Comparison of ENCODE assay signal across 12 cellular contexts in the genomic region with DNA sequence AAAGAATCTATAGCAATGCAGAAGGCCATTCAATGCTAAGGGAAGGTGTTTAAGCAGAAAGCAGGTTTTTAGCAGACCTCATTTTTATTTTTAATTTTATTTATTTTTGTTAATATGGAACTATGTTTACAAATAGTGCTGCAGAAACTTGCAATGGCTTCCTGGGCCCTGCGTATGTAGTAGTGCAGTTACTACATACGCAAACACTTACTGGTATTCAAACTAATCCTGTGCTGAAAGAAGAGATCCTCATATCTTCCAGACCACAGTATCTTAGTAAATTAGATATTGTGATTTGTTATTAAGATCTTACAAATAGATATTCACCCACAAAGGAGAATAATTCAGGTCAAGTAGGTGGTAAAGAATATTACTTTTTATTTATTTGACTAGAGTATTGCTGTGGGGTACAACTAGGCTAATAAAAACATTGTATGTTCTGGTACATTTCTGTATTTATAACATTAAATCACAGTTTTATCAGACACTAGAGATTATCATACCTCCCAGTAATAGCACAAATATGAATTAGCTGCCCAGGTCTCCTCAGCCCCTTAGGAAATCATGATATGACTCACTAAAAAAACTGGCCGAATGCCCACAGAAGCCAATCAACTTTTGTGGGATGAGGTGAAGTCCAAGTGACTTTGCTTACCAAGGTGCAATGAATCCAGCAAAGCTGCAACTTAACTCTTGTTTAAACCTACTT. TPM values are rescaled to one million over a fixed set of nuclear protein-coding genes. Genes with fewer than 3 reads are reported as not detected.
DNase-seq lines count a peak whose midpoint lies in the region; ATAC-seq, FAIRE-seq and TF ChIP-seq lines count a peak whose summit lies in the region.
"Had no signal": no experiment of that assay in that cellular context is flagged by ENCODE, and none has a peak within 500 bp of the region (broad histone marks: within the 10 kb centered on the region; RNA-seq: fewer than 3 reads in every experiment).

No MANE protein-coding gene starts in this region.

- H3K4me3 Mint-ChIP-seq in nephron progenitor cell: no peak overlapping the region
- H3K4me3 Mint-ChIP-seq: activated naive CD8-positive, alpha-beta T cell; memory B cell had no signal

- no peaks in the 10 kb centered on the region for H3K79me2 ChIP-seq in HepG2 (ENCODE audit: insufficient read depth, low read length)

- H4K20me1 ChIP-seq in HepG2 (ENCODE audit: insufficient read depth, low read length): no peaks in the 10 kb centered on the region

- H3K9ac ChIP-seq in liver (ENCODE audit: low read depth in 1 of 2, low read length in 2 of 2): no peak overlapping the region
- H3K9ac ChIP-seq in HepG2 (ENCODE audit: insufficient read depth, low read depth, low read length): no peak overlapping the region

- POLR2A ChIA-PET in HepG2 (lab: Yijun Ruan, JAX): no interaction called here

- no peak overlapping the region for H3K27ac ChIP-seq in liver (ENCODE audit: low read depth in 1 of 2, low read length in 2 of 2)
- H3K27ac ChIP-seq in HepG2 (ENCODE audit: extremely low read length, insufficient read depth, low read length): no peak overlapping the region
- H3K27ac ChIP-seq in adrenal gland: no peak overlapping the region

- no peaks in the 10 kb centered on the region for H3K36me3 ChIP-seq in liver (ENCODE audit: control insufficient read depth in 4 of 4, insufficient read depth in 3 of 4, low read depth in 1 of 4, low read length in 3 of 4)
- no peaks in the 10 kb centered on the region for H3K36me3 ChIP-seq in HepG2 (replicated peaks in 1 of 2; ENCODE audit: control insufficient read depth in 1 of 2, insufficient read depth in 2 of 2, low read length in 2 of 2)
- no peaks in the 10 kb centered on the region for H3K36me3 ChIP-seq in adrenal gland (replicated peaks in 1 of 2)

- WGBS in liver: 75% methylated on average over 3 of the region's 3 CpGs
- 61% methylated on average over 3 of the region's 3 CpGs for WGBS in HepG2 (ENCODE audit: low lambda C conversion rate)
- 69 to 78% (median 73%) methylated on average over 3 of the region's 3 CpGs for WGBS in adrenal gland, 4 donors

- no peaks in the 10 kb centered on the region for H3K4me1 Mint-ChIP-seq in nephron progenitor cell

- ATAC-seq in HepG2 (no peak), GM18520 (IDR thresholded peaks at IDR 0.05; ENCODE audit: unreplicated experiment) (no peak), HG03439 (IDR thresholded peaks at IDR 0.05; ENCODE audit: unreplicated experiment) (no peak)
- ATAC-seq: Right ventricle myocardium inferior had no signal

- H3K27me3 ChIP-seq in liver (ENCODE audit: control insufficient read depth in 4 of 4, insufficient read depth in 4 of 4, low read length in 3 of 4) (no peaks in the 10 kb centered on the region), HepG2 (ENCODE audit: control insufficient read depth in 1 of 2, insufficient read depth in 2 of 2, low read length in 2 of 2) (no peaks in the 10 kb centered on the region; a peak in 1 of 5 replicates), adrenal gland (no peaks in the 10 kb centered on the region)

- H3K9me3 Mint-ChIP-seq in nephron progenitor cell: no peaks in the 10 kb centered on the region
- H3K9me3 Mint-ChIP-seq: memory B cell had no signal

- no TSS peak for BruUV-seq in HepG2 (replicated peaks; lab: Mats Ljungman, UMichigan)

- H3K36me3 Mint-ChIP-seq in nephron progenitor cell (ENCODE audit: low read depth): no peaks in the 10 kb centered on the region
- H3K36me3 Mint-ChIP-seq: activated naive CD8-positive, alpha-beta T cell had no signal

- DNase-seq in HepG2 (ENCODE audit: low spot score) (no peak), adrenal gland (peak; percentile 56 to 77 (median 61)), urothelium cell line (ENCODE audit: low spot score) (peak; percentile 55), nephron progenitor cell (no peak)
- DNase-seq: activated CD4-positive, alpha-beta T cell treated with anti-CD3 and anti-CD28 coated beads, Interleukin-2, amount 50 U/mL, for 48 hours had no signal

- TF ChIP-seq RAD21 in liver (IDR thresholded peaks at IDR 0.05) (no peak), HepG2 (CRISPR knock-in tag; IDR thresholded peaks at IDR 0.05) (no peak)

- no peak overlapping the region for H2AFZ ChIP-seq in HepG2 (ENCODE audit: low read length)

- H3K9me3 ChIP-seq in liver (ENCODE audit: control insufficient read depth in 4 of 4, low read length in 3 of 4): no peaks in the 10 kb centered on the region
- H3K9me3 ChIP-seq in HepG2 (ENCODE audit: low read length): no peaks in the 10 kb centered on the region
- no peaks in the 10 kb centered on the region for H3K9me3 ChIP-seq in adrenal gland (replicated peaks in 1 of 3)

- no peak overlapping the region for H3K4me2 ChIP-seq in HepG2 (ENCODE audit: low read depth, low read length)

- peaks cover 3 to 13% (median 7%) of the 10 kb centered on the region in 4 donors for H3K4me1 ChIP-seq in liver (ENCODE audit: control insufficient read depth in 4 of 4, insufficient read depth in 4 of 4, low read length in 3 of 4)
- H3K4me1 ChIP-seq in HepG2 (ENCODE audit: insufficient read depth, low read length): no peaks in the 10 kb centered on the region
- H3K4me1 ChIP-seq in adrenal gland (replicated peaks in 1 of 2): peaks cover 0 to 15% of the 10 kb centered on the region in 2 donors

- CTCF ChIA-PET in HepG2 (lab: Yijun Ruan, JAX; ENCODE audit: low intra/inter-chr PET ratio, low total read pairs): no interaction called here

- no peak overlapping the region for H3K27ac Mint-ChIP-seq in nephron progenitor cell
- H3K27ac Mint-ChIP-seq: activated naive CD8-positive, alpha-beta T cell; memory B cell had no signal

- TF ChIP-seq EP300 in HepG2 (IDR thresholded peaks at IDR 0.05; ENCODE audit: low read depth in 2 of 2, low read length in 2 of 2): no peak
- TF ChIP-seq EP300 in HepG2 (CRISPR knock-in tag; IDR thresholded peaks at IDR 0.05; ENCODE audit: borderline replicate concordance): no peak

- intact Hi-C loops in HepG2 (cut with micrococcal nuclease; ENCODE audit: unreplicated experiment) (no loop called here), adrenal gland (cut with DNase I) (no loop called here)

- TF ChIP-seq POLR2A in HepG2 (IDR thresholded peaks at IDR 0.05; ENCODE audit: insufficient read depth in 1 of 2, low read depth in 2 of 2, low read length in 2 of 2) (no peak), adrenal gland (IDR thresholded peaks at IDR 0.05) (no peak)

- H3K4me3 ChIP-seq in liver (ENCODE audit: low read depth in 1 of 3, low read length in 3 of 3): no peak overlapping the region
- H3K4me3 ChIP-seq in HepG2 (replicated peaks in 1 of 3; ENCODE audit: insufficient read depth in 1 of 3, low read depth in 2 of 3, low read length in 3 of 3): no peak overlapping the region
- no peak overlapping the region for H3K4me3 ChIP-seq in adrenal gland

- in situ Hi-C loops in HepG2 (cut with HindIII; ENCODE audit: extremely low pct_ligation_motif_present, low pct_unique_long_range_greater_than_20kb): no loop called here

- TF ChIP-seq CTCF in liver (IDR thresholded peaks at IDR 0.05; ENCODE audit: low read depth, low read length, missing input control): no peak
- no peak for TF ChIP-seq CTCF in HepG2 (CRISPR knock-in tag; IDR thresholded peaks at IDR 0.05)
- no peak for TF ChIP-seq CTCF in adrenal gland (IDR thresholded peaks at IDR 0.05)
- TF ChIP-seq CTCF in nephron progenitor cell (IDR thresholded peaks at IDR 0.05): no peak

- no peak for FAIRE-seq in HepG2 (lab: Jason Lieb, UNC)
- peak; percentile 53 for FAIRE-seq in islet of Langerhans (lab: Jason Lieb, UNC)
- FAIRE-seq in urothelium cell line (lab: Jason Lieb, UNC): no peak

- peaks cover 3% of the 10 kb centered on the region for H3K27me3 Mint-ChIP-seq in nephron progenitor cell (ENCODE audit: low read depth, poor library complexity)
- H3K27me3 Mint-ChIP-seq: activated naive CD8-positive, alpha-beta T cell; memory B cell had no signal

TF ChIP-seq in liver, 16 proteins besides CTCF, POLR2A, EP300 and RAD21:
- TF ChIP-seq YY1 (IDR thresholded peaks at IDR 0.05) (no peak), HNF4A (conservative IDR thresholded peaks at IDR 0.05) (peak; percentile 13 to 56), JUND (IDR thresholded peaks at IDR 0.05) (peak; percentile 46 to 82)

TF ChIP-seq in HepG2, 621 proteins besides CTCF, POLR2A, EP300 and RAD21:
- TF ChIP-seq ISL2 (CRISPR knock-in tag; IDR thresholded peaks at IDR 0.05) (no peak), ZNF326 (CRISPR knock-in tag; IDR thresholded peaks at IDR 0.05; ENCODE audit: borderline replicate concordance) (no peak), NFIC (IDR thresholded peaks at IDR 0.05; ENCODE audit: low read length) (no peak), ETV6 (CRISPR knock-in tag; conservative IDR thresholded peaks at IDR 0.05) (no peak), ZNF549 (CRISPR knock-in tag; IDR thresholded peaks at IDR 0.05) (no peak)

RNA-seq across cellular contexts. Expression of a gene that starts 57.6 kb away (rescaled TPM):
- total RNA-seq in liver: 10 to 100 TPM in 1 of 2 donors, 1 to 10 TPM in 1; 4.1 to 12.4 TPM
- polyA plus RNA-seq in liver: 1 to 10 TPM; 7.3 to 7.8 TPM
- total RNA-seq in HepG2 (2016; rRNA removed; fragmentation: Illumina TruSeq; extraction: Trizol): not detected in 2 replicates
- total RNA-seq in HepG2 (2016; cell fraction: cytosol; rRNA removed; fragmentation: Illumina TruSeq; extraction: Trizol; ENCODE audit: low read depth): not detected in 2 replicates
- total RNA-seq in HepG2 (2016; cell fraction: insoluble cytoplasmic fraction; rRNA removed; fragmentation: Illumina TruSeq; extraction: Trizol): not detected in 2 replicates
- total RNA-seq in HepG2 (2016; cell fraction: membrane; rRNA removed; fragmentation: Illumina TruSeq; extraction: Trizol): not detected in 2 replicates
- total RNA-seq in HepG2 (2016; cell fraction: nucleus; rRNA removed; fragmentation: Illumina TruSeq; extraction: Trizol): not detected in 2 replicates
- polyA plus RNA-seq in HepG2 (2011; rRNA removed): not detected in 2 replicates
- not detected in 2 replicates for polyA plus RNA-seq in HepG2 (2011; cell fraction: cytosol; rRNA removed)
- not detected in 2 replicates for polyA plus RNA-seq in HepG2 (2011; cell fraction: nucleus; rRNA removed)
- polyA plus RNA-seq in HepG2 (2012): not detected in 2 replicates
- polyA plus RNA-seq in HepG2 (2016; cell fraction: cytosol; fragmentation: Illumina TruSeq; extraction: Trizol; ENCODE audit: low read depth): not detected in 2 replicates
- polyA plus RNA-seq in HepG2 (2016; cell fraction: insoluble cytoplasmic fraction; fragmentation: Illumina TruSeq; extraction: Trizol; ENCODE audit: low read depth): not detected in 2 replicates
- polyA plus RNA-seq in HepG2 (2016; cell fraction: membrane; fragmentation: Illumina TruSeq; extraction: Trizol; ENCODE audit: low read depth): not detected in 2 replicates
- polyA plus RNA-seq in HepG2 (2016; cell fraction: nucleus; fragmentation: Illumina TruSeq; extraction: Trizol; ENCODE audit: insufficient read depth, low read depth): not detected in 2 replicates
- polyA minus RNA-seq in HepG2 (2011; rRNA and poly(A)+ RNA removed; ENCODE audit: low replicate concordance): not detected in 2 replicates
- polyA minus RNA-seq in HepG2 (2011; cell fraction: cytosol; rRNA and poly(A)+ RNA removed): not detected in 2 replicates
- not detected in 2 replicates for polyA minus RNA-seq in HepG2 (2011; cell fraction: nucleus; rRNA and poly(A)+ RNA removed)
- 10 to 100 TPM; 24.0 to 51.3 (median 33.3) TPM for total RNA-seq in adrenal gland
- 10 to 100 TPM in 2 of 3 donors, 1 to 10 TPM in 1; 7.2 to 30.6 (median 10.8) TPM for polyA plus RNA-seq in adrenal gland

Comparison
In these comparisons a context has a peak if more than half of its experiments do, and no peak if none do; other contexts are left out.
1. DNase-seq: peak in adrenal gland (7 of 7) and urothelium cell line (single experiment); none in HepG2 (single experiment) and nephron progenitor cell (single experiment).